Comparison of ENCODE assay signal across 5 cellular contexts in genomic region chr9:98615633-98616032, GRCh38.
"Had no signal": no experiment of that assay in that cellular context is flagged by ENCODE, and none has a peak within 500 bp of the region (broad histone marks: within the 10 kb centered on the region; RNA-seq: fewer than 3 reads in every experiment).

No MANE protein-coding gene starts in this region.

- H3K27ac Mint-ChIP-seq: GM23338, H9 had no signal

- H3K4me3 ChIP-seq: GM23338, K562 had no signal

- DNase-seq: H9, HCEC 1CT, KG1 had no signal

- H3K4me3 Mint-ChIP-seq: GM23338, H9 had no signal

- H3K4me2 ChIP-seq: GM23338 had no signal

- ATAC-seq: GM23338 had no signal

- H3K9me3 Mint-ChIP-seq: GM23338, H9 had no signal

- H2AFZ ChIP-seq: GM23338 had no signal
